8 cellular contexts compared by ENCODE assay signal in the genomic region with DNA sequence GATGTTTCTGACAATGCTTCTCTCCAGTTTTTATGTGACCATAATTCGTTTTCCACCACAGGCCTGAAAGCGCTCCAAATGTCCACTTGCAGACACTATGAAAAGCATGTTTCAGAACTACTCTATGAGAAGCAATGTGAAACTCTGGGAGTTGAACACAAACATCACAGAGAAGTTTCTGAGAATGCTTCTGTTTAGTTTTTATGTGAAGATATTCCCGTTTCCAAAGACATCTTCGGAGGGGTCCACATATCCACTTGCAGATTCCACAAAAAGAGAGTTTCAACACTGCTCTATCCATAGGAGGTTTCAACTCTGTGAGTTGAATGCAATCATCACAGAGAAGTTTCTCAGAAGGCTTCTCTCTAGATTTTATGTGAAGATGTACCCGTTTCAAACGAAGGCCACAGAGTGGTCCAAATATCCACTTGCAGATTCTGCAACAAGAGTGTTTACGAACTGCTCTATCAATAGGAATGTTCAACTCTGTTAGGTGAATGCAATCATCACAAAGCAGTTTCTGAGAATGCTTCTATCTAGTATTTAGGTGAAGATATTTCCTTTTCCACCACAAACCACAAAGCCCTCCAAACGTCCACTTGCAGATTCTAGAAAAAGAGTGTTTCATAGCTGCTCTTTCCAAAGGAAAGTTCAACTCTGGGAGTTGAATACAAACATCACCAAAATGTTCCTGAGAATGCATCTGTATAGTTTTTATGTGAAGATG.
DNase-seq lines count a peak whose midpoint lies in the region; ATAC-seq and TF ChIP-seq lines count a peak whose summit lies in the region.
"Not testable (repeated sequence)": the region's sequence is repeated elsewhere in the genome, so short reads cannot be mapped to it uniquely, and the experiment has no call there.

No MANE protein-coding gene starts in this region.

- intact Hi-C loops in activated B cell treated with CpG ODN at 0.5 μM for 24 hours (cut with micrococcal nuclease); body of pancreas (cut with DNase I); heart right ventricle (cut with DNase I): not testable (repeated sequence)

- CTCF ChIA-PET in activated B cell treated with CpG ODN at 0.5 μM for 24 hours (lab: Charles Lee) = interaction anchor here (0.7 to 1.1 kb wide), 2 partner anchors 265 to 965 kb away, joined by 3 read pairs; no protein-coding TSS in a partner anchor

- H3K4me3 ChIP-seq in body of pancreas, heart right ventricle: not testable (repeated sequence)

- peak; percentile 30 for ATAC-seq in GM18907 (IDR thresholded peaks at IDR 0.05; ENCODE audit: unreplicated experiment)
- ATAC-seq in activated B cell treated with CpG ODN at 0.5 μM for 24 hours (ENCODE audit: low read depth) = not testable (repeated sequence)
- ATAC-seq in body of pancreas = peak; percentile 37
- ATAC-seq in heart right ventricle = peak; percentile 10 to 60 (median 28)
- peak in 1 of 2 donors; percentile 25 for ATAC-seq in naive thymus-derived CD8-positive, alpha-beta T cell

- H3K27me3 ChIP-seq in body of pancreas, heart right ventricle: not testable (repeated sequence)

- not testable (repeated sequence) for H3K4me3 Mint-ChIP-seq in activated B cell treated with CpG ODN at 0.5 μM for 24 hours; naive thymus-derived CD8-positive, alpha-beta T cell

- 50 to 52% methylated on average over 8 of the region's 8 CpGs for WGBS in body of pancreas, 2 donors
- WGBS in heart right ventricle, 2 donors = 64 to 72% methylated on average over 8 of the region's 8 CpGs

- POLR2A ChIA-PET in activated B cell treated with CpG ODN at 0.5 μM for 24 hours (lab: Charles Lee) = not testable (repeated sequence)
- POLR2A ChIA-PET in naive thymus-derived CD8-positive, alpha-beta T cell (lab: Charles Lee) = interaction anchor here (0.7 kb wide), 1 partner anchor 965 kb away, joined by 3 read pairs; no protein-coding TSS in a partner anchor

- TF ChIP-seq CTCF in activated B cell treated with CpG ODN at 0.5 μM for 24 hours (IDR thresholded peaks at IDR 0.05); body of pancreas (IDR thresholded peaks at IDR 0.05); heart right ventricle (IDR thresholded peaks at IDR 0.05): not testable (repeated sequence)

- peak; percentile 32 for DNase-seq in activated B cell treated with CpG ODN at 0.5 μM for 24 hours
- DNase-seq in activated T-cell treated with anti-CD3 and anti-CD28 coated beads, Interleukin-2, amount 50 U/mL, for 48 hours = peak; percentile 11 to 13
- peak in 1 of 4 donors; percentile 1 for DNase-seq in body of pancreas
- DNase-seq in heart right ventricle = peak in 1 of 2 donors; percentile 9
- peak in 8 of 10 donors; percentile 0 to 77 (median 54) for DNase-seq in naive thymus-derived CD8-positive, alpha-beta T cell
- DNase-seq in stimulated activated CD4-positive, alpha-beta T cell treated with anti-CD3 and anti-CD28 coated beads, TNF-alpha, amount 100 ng/mL, for 1 hour (ENCODE audit: low read depth in 3 of 3, low spot score in 1 of 3) = peak in 2 of 3 donors; percentile 5 to 10
- peak; percentile 47 for DNase-seq in ureter (ENCODE audit: low spot score)

- H3K9me3 Mint-ChIP-seq in activated B cell treated with CpG ODN at 0.5 μM for 24 hours = not testable (repeated sequence)
- H3K9me3 Mint-ChIP-seq in naive thymus-derived CD8-positive, alpha-beta T cell = peaks cover 0 to 10% (median 0%) of the 10 kb centered on the region in 9 donors

- H3K27ac ChIP-seq in body of pancreas, heart right ventricle: not testable (repeated sequence)

- not testable (repeated sequence) for H3K27me3 Mint-ChIP-seq in activated B cell treated with CpG ODN at 0.5 μM for 24 hours; naive thymus-derived CD8-positive, alpha-beta T cell

- H3K36me3 ChIP-seq in body of pancreas (replicated peaks in 1 of 2; ENCODE audit: insufficient read depth in 1 of 2, low read depth in 2 of 2); heart right ventricle: not testable (repeated sequence)

- not testable (repeated sequence) for H3K36me3 Mint-ChIP-seq in activated B cell treated with CpG ODN at 0.5 μM for 24 hours (ENCODE audit: low read depth); naive thymus-derived CD8-positive, alpha-beta T cell

- not testable (repeated sequence) for H3K4me1 ChIP-seq in body of pancreas, heart right ventricle

- not testable (repeated sequence) for H3K4me1 Mint-ChIP-seq in activated B cell treated with CpG ODN at 0.5 μM for 24 hours; naive thymus-derived CD8-positive, alpha-beta T cell

- not testable (repeated sequence) for H3K9me3 ChIP-seq in body of pancreas, heart right ventricle

- TF ChIP-seq POLR2A in body of pancreas (IDR thresholded peaks at IDR 0.05) = peak in 1 of 3 donors; percentile 26

- not testable (repeated sequence) for H3K27ac Mint-ChIP-seq in activated B cell treated with CpG ODN at 0.5 μM for 24 hours; naive thymus-derived CD8-positive, alpha-beta T cell
